Comparison of ENCODE assay signal across 18 cellular contexts in genomic region chr10:45550903-45551302, GRCh38.
"Had no signal": no experiment of that assay in that cellular context is flagged by ENCODE, and none has a peak within 500 bp of the region (broad histone marks: within the 10 kb centered on the region; RNA-seq: fewer than 3 reads in every experiment).

No MANE protein-coding gene starts in this region.

- H3K4me3 ChIP-seq: ascending aorta, pancreas, sigmoid colon, thyroid gland had no signal

- H3K4me3 Mint-ChIP-seq: activated CD4-positive, alpha-beta T cell treated with anti-CD3 and anti-CD28 coated beads, Interleukin-2, amount 10 ng/mL, durations not matched to agents 24 days and 14 days; activated naive CD4-positive, alpha-beta T cell treated with anti-CD3 and anti-CD28 coated beads, Interleukin-2, amount 50 U/mL, for 24 hours; activated T-cell treated with anti-CD3 and anti-CD28 coated beads, Interleukin-2, amount 50 U/mL, for 72 hours; effector memory CD8-positive, alpha-beta T cell; naive thymus-derived CD8-positive, alpha-beta T cell; stimulated activated naive B cell treated with anti-CD40 and anti-IgM and Interleukin-4, amounts not matched to agents 10 μg/mL and 1 μg/mL and 100 μg/mL, for 72 hours had no signal

- H3K36me3 ChIP-seq: pancreas, thyroid gland had no signal

- DNase-seq: activated CD4-positive, alpha-beta T cell treated with anti-CD3 and anti-CD28 coated beads, Interleukin-2, amount 10 ng/mL, durations not matched to agents 24 days and 14 days; activated CD8-positive, alpha-beta memory T cell treated with anti-CD3 and anti-CD28 coated beads, Interleukin-2, amount 50 U/mL, for 4 hours; activated gamma-delta T cell; activated T-cell treated with anti-CD3 and anti-CD28 coated beads, Interleukin-2, amount 50 U/mL, for 72 hours; cerebellar nuclear complex; effector memory CD8-positive, alpha-beta T cell; foreskin melanocyte; glutamatergic neuron; kidney; mesendoderm; naive thymus-derived CD8-positive, alpha-beta T cell; pancreas; sigmoid colon; stimulated activated CD4-positive, alpha-beta T cell treated with anti-CD3 and anti-CD28 coated beads, Interleukin-4, amount 100 ng/mL, for 4 hours; stimulated activated naive B cell treated with anti-CD40 and anti-IgM and Interleukin-4, amounts not matched to agents 10 μg/mL and 1 μg/mL and 100 μg/mL, for 72 hours; thyroid gland had no signal

- H3K27ac Mint-ChIP-seq: activated CD4-positive, alpha-beta T cell treated with anti-CD3 and anti-CD28 coated beads, Interleukin-2, amount 10 ng/mL, durations not matched to agents 24 days and 14 days; activated naive CD4-positive, alpha-beta T cell treated with anti-CD3 and anti-CD28 coated beads, Interleukin-2, amount 50 U/mL, for 24 hours; effector memory CD8-positive, alpha-beta T cell had no signal

- H3K9me3 Mint-ChIP-seq: activated CD4-positive, alpha-beta T cell treated with anti-CD3 and anti-CD28 coated beads, Interleukin-2, amount 10 ng/mL, durations not matched to agents 24 days and 14 days; activated naive CD4-positive, alpha-beta T cell treated with anti-CD3 and anti-CD28 coated beads, Interleukin-2, amount 50 U/mL, for 24 hours; activated T-cell treated with anti-CD3 and anti-CD28 coated beads, Interleukin-2, amount 50 U/mL, for 72 hours; effector memory CD8-positive, alpha-beta T cell; naive thymus-derived CD8-positive, alpha-beta T cell; stimulated activated naive B cell treated with anti-CD40 and anti-IgM and Interleukin-4, amounts not matched to agents 10 μg/mL and 1 μg/mL and 100 μg/mL, for 72 hours had no signal

- ATAC-seq: activated T-cell treated with anti-CD3 and anti-CD28 coated beads, Interleukin-2, amount 50 U/mL, for 72 hours; effector memory CD8-positive, alpha-beta T cell; naive thymus-derived CD8-positive, alpha-beta T cell; stimulated activated naive B cell treated with anti-CD40 and anti-IgM and Interleukin-4, amounts not matched to agents 10 μg/mL and 1 μg/mL and 100 μg/mL, for 72 hours had no signal

- H3K27me3 ChIP-seq: ascending aorta, pancreas, sigmoid colon, thyroid gland had no signal

- FAIRE-seq: kidney, pancreas had no signal

- H3K27me3 Mint-ChIP-seq: activated CD4-positive, alpha-beta T cell treated with anti-CD3 and anti-CD28 coated beads, Interleukin-2, amount 10 ng/mL, durations not matched to agents 24 days and 14 days; activated naive CD4-positive, alpha-beta T cell treated with anti-CD3 and anti-CD28 coated beads, Interleukin-2, amount 50 U/mL, for 24 hours; effector memory CD8-positive, alpha-beta T cell; naive thymus-derived CD8-positive, alpha-beta T cell; stimulated activated naive B cell treated with anti-CD40 and anti-IgM and Interleukin-4, amounts not matched to agents 10 μg/mL and 1 μg/mL and 100 μg/mL, for 72 hours had no signal
